9 cellular contexts compared by ENCODE assay signal in the genomic region with DNA sequence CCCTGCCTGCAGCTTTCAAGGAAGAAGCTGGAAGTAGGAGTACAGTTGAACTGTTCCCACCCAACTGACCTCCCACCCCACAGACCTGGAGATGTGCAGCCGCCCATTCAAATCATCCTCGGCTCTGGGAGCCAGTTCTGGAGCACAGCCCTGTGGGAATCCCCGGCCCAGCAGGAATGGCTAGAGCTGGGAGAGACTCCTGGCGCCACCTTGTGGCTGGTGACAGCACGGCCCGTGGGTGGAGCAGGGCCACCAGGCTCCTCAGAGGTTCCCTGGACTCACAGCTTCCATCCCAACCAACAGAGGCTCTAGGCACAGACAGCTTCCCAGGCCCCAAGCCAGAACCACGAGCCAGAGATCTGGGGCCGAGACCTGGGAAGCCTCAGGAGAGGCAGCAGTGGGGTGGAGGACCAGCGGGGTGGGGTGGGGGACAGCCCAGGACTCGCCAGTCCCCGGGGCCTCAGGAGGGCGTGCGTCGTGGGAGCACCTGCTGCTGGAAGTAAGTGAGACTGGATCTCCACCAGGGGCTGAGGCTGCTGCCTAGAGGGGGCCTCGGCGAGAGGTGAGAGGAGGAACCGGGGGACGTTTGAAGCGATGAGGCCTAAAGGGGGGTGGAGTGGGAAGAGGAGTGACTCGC. TPM values are rescaled to one million over a fixed set of nuclear protein-coding genes. Genes with fewer than 3 reads are reported as not detected.
DNase-seq lines count a peak whose midpoint lies in the region; ATAC-seq, FAIRE-seq and TF ChIP-seq lines count a peak whose summit lies in the region.
"Had no signal": no experiment of that assay in that cellular context is flagged by ENCODE, and none has a peak within 500 bp of the region (broad histone marks: within the 10 kb centered on the region; RNA-seq: fewer than 3 reads in every experiment).

No MANE protein-coding gene starts in this region.

- FAIRE-seq in frontal cortex (lab: Jason Lieb, UNC) = no peak

- H3K27me3 ChIP-seq in suprapubic skin = no peaks in the 10 kb centered on the region

- no peaks in the 10 kb centered on the region for H3K27me3 Mint-ChIP-seq in IgD-negative memory B cell
- H3K27me3 Mint-ChIP-seq: activated naive CD8-positive, alpha-beta T cell had no signal

- CTCF ChIA-PET in RWPE1 (lab: Yijun Ruan, JAX) = interaction anchor here (0.5 to 2.3 kb wide), 12 partner anchors 9 to 166 kb away, joined by 3 to 20 read pairs (median 4); no protein-coding TSS in a partner anchor

- peaks cover 27% of the 10 kb centered on the region for H3K4me1 ChIP-seq in suprapubic skin

- DNase-seq in DMS53 (lab: John Stamatoyannopoulos, UW) (peak; percentile 89), RWPE1 (ENCODE audit: low spot score) (peak; percentile 84), frontal cortex (ENCODE audit: low spot score in 2 of 2) (peak; percentile 88 to 96), omental fat pad (ENCODE audit: low spot score) (peak; percentile 72), suprapubic skin (ENCODE audit: low spot score in 2 of 2) (peak; percentile 84 to 90)
- DNase-seq in activated naive CD4-positive, alpha-beta T cell treated with Interleukin-2 at 50 U/mL for 16 hours = peak; percentile 73

- H3K36me3 ChIP-seq in suprapubic skin = peaks cover 48% of the 10 kb centered on the region

- H3K4me1 Mint-ChIP-seq in IgD-negative memory B cell = peaks cover 2 to 8% (median 3%) of the 10 kb centered on the region in 3 donors

- no peak overlapping the region for H3K4me3 ChIP-seq in suprapubic skin

- H3K9me3 ChIP-seq in suprapubic skin = no peaks in the 10 kb centered on the region

- TF ChIP-seq CTCF in RWPE1 (conservative IDR thresholded peaks at IDR 0.05; ENCODE audit: low read depth) = peak; percentile 88
- peak in 1 of 3 donors; percentile 35 for TF ChIP-seq CTCF in omental fat pad (IDR thresholded peaks at IDR 0.05)
- peak; percentile 53 to 93 for TF ChIP-seq CTCF in suprapubic skin (IDR thresholded peaks at IDR 0.05)

- H3K27ac ChIP-seq in RWPE1 (no peak overlapping the region), suprapubic skin (peak overlapping the region; percentile 61)

- TF ChIP-seq POLR2A in suprapubic skin (IDR thresholded peaks at IDR 0.05) = no peak

- H3K27ac Mint-ChIP-seq in IgD-negative memory B cell = peak overlapping the region in 2 of 3 donors; percentile 42 to 53
- H3K27ac Mint-ChIP-seq: activated naive CD8-positive, alpha-beta T cell had no signal

- no peaks in the 10 kb centered on the region for H3K9me3 Mint-ChIP-seq in IgD-negative memory B cell

- peaks cover 5% of the 10 kb centered on the region for H3K36me3 Mint-ChIP-seq in IgD-negative memory B cell
- H3K36me3 Mint-ChIP-seq: activated naive CD8-positive, alpha-beta T cell had no signal

- ATAC-seq in omental fat pad (ENCODE audit: low FRiP score) (peak; percentile 69), HG03139 (IDR thresholded peaks at IDR 0.05; ENCODE audit: unreplicated experiment) (no peak)

- H3K4me3 Mint-ChIP-seq in IgD-negative memory B cell = peak overlapping the region in 1 of 4 donors; percentile 66
- H3K4me3 Mint-ChIP-seq: activated naive CD8-positive, alpha-beta T cell had no signal

- 64% methylated on average over 7 of the region's 20 CpGs for WGBS in suprapubic skin

- POLR2A ChIA-PET in RWPE1 (lab: Yijun Ruan, JAX; ENCODE audit: low non-redundant PET) = no interaction called here

- TF ChIP-seq EP300 in suprapubic skin (IDR thresholded peaks at IDR 0.05) = no peak

RNA-seq across cellular contexts. Expression of a gene that starts 43.4 kb away (rescaled TPM):
- polyA plus RNA-seq in IgD-negative memory B cell = 46.4 TPM
- total RNA-seq in frontal cortex (74.2 TPM), omental fat pad (10 to 100 TPM; 29.5 to 56.6 (median 35.5) TPM), suprapubic skin (10 to 100 TPM; 14.6 to 40.3 (median 30.4) TPM)
